ENCODE assay signal across 14 cellular contexts in genomic region chr5:7794823-7795222, GRCh38. TPM values are rescaled to one million over a fixed set of nuclear protein-coding genes. Genes with fewer than 3 reads are reported as not detected.
DNase-seq lines count a peak whose midpoint lies in the region; ATAC-seq, FAIRE-seq and TF ChIP-seq lines count a peak whose summit lies in the region.
"Had no signal": no experiment of that assay in that cellular context is flagged by ENCODE, and none has a peak within 500 bp of the region (broad histone marks: within the 10 kb centered on the region; RNA-seq: fewer than 3 reads in every experiment).

No MANE protein-coding gene starts in this region.

- TF ChIP-seq POLR2A in adrenal gland (IDR thresholded peaks at IDR 0.05): no peak

- no peaks in the 10 kb centered on the region for H3K9me3 ChIP-seq in adrenal gland (replicated peaks in 1 of 3)

- H3K4me3 ChIP-seq in adrenal gland: no peak overlapping the region

- H3K27me3 ChIP-seq in adrenal gland: no peaks in the 10 kb centered on the region

- TF ChIP-seq CTCF in GM10266 (IDR thresholded peaks at IDR 0.05; ENCODE audit: control insufficient read depth, insufficient read depth, low read depth, missing control alignments) (no peak), adrenal gland (IDR thresholded peaks at IDR 0.05) (no peak)

- H3K36me3 ChIP-seq in adrenal gland (replicated peaks in 1 of 2): no peaks in the 10 kb centered on the region

- H3K4me1 ChIP-seq in adrenal gland (replicated peaks in 1 of 2): no peaks in the 10 kb centered on the region

- 39 to 89% (median 54%) methylated on average over 1 of the region's 1 CpG for WGBS in adrenal gland, 4 donors

- peak; percentile 27 for DNase-seq in GM10266 (ENCODE audit: extremely low spot score)
- DNase-seq in NCI-H2081 (lab: John Stamatoyannopoulos, UW): no peak
- no peak for DNase-seq in adrenal gland
- no peak for DNase-seq in frontal cortex (ENCODE audit: low spot score in 2 of 2)
- DNase-seq in AG08396 (ENCODE audit: low spot score): no peak
- DNase-seq: NCI-H2081 treated with DMSO at 0.1 percent for 48 hours, T1000 had no signal

- intact Hi-C loops in adrenal gland (cut with DNase I): no loop called here

- H3K27ac ChIP-seq in adrenal gland: no peak overlapping the region

- ATAC-seq in GM19438 (IDR thresholded peaks at IDR 0.05; ENCODE audit: low read depth, unreplicated experiment) (peak; percentile 53), HG02763 (IDR thresholded peaks at IDR 0.05; ENCODE audit: unreplicated experiment) (peak; percentile 39), HG03457 (IDR thresholded peaks at IDR 0.05; ENCODE audit: unreplicated experiment) (peak; percentile 49)

- FAIRE-seq in frontal cortex (lab: Jason Lieb, UNC): no peak
- FAIRE-seq: endothelial cell of umbilical vein, RCC 7860 had no signal

RNA-seq across cellular contexts. Expression of gene CFAP90, which starts 56.1 kb away (rescaled TPM):
- total RNA-seq in adrenal gland (under 1 TPM in 5 of 8 donors, not detected in 3; 0.14 to 0.40 (median 0.38) TPM), frontal cortex (4.5 TPM)
- 1 to 10 TPM in 2 of 3 donors, under 1 TPM in 1; 0.57 to 1.3 (median 1.1) TPM for polyA plus RNA-seq in adrenal gland
- total RNA-seq: A673, endothelial cell of umbilical vein had no signal
- polyA plus RNA-seq: IgD-negative memory B cell had no signal
